In the genomic region with DNA sequence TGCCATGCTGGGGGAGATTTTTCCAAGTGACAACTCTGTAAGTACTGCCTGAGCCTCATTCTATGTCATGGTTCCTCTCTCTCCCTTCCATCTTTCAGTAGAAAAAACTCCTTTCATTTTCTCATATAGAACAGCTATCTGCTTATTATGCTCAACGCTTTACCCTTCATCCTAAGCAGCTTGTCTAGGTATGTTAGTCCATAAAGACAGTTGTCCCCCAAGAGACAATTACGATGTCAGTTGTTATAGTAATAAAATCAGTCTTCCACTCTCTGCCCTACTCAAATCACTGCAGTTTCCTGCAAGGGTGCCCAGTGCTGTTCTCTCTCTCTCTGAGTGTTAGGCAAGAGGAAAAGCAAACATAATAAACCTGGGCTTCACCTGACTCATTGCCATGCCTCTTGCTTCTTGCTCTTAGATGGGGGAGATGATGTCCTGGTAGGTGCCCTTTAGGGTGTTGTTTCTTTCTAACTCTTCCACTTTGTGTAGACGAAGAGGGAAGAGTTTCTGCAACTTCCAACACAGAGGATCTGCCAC, we compare ENCODE assay signal across 16 cellular contexts. TPM values are rescaled to one million over a fixed set of nuclear protein-coding genes. Genes with fewer than 3 reads are reported as not detected.
DNase-seq lines count a peak whose midpoint lies in the region; ATAC-seq and TF ChIP-seq lines count a peak whose summit lies in the region.
"Had no signal": no experiment of that assay in that cellular context is flagged by ENCODE, and none has a peak within 500 bp of the region (broad histone marks: within the 10 kb centered on the region; RNA-seq: fewer than 3 reads in every experiment).

No MANE protein-coding gene starts in this region.

- no peaks in the 10 kb centered on the region for H3K9me2 ChIP-seq in PC-3 (replicated peaks; ENCODE audit: low read length)

- TF ChIP-seq CTCF in DND-41 (IDR thresholded peaks at IDR 0.05; ENCODE audit: borderline replicate concordance, extremely low read depth, low read length, poor library complexity, severe bottlenecking), result no peak
- TF ChIP-seq CTCF in PC-3 (conservative IDR thresholded peaks at IDR 0.05; ENCODE audit: low read depth, low read length), result no peak
- no peak for TF ChIP-seq CTCF in kidney epithelial cell (IDR thresholded peaks at IDR 0.05; ENCODE audit: insufficient read depth, low read length, poor library complexity, severe bottlenecking)
- no peak for TF ChIP-seq CTCF in prostate gland (IDR thresholded peaks at IDR 0.05)

- H3K4me1 ChIP-seq in DND-41 (ENCODE audit: insufficient read depth, low read length) (peaks cover 50% of the 10 kb centered on the region), PC-3 (ENCODE audit: insufficient read depth, low read length) (0 out of 2 replicates have a peak, but pooled peaks cover 3% of the 10 kb centered on the region), prostate gland (replicated peaks) (no peaks in the 10 kb centered on the region)

- TF ChIP-seq POLR2A in prostate gland (IDR thresholded peaks at IDR 0.05), result no peak

- POLR2A ChIA-PET in PC-3 (lab: Charles Lee; ENCODE audit: unreplicated experiment), result no interaction called here

- H3K27ac ChIP-seq in DND-41 (ENCODE audit: low read length) (peak overlapping the region; percentile 76), PC-3 (ENCODE audit: low read length) (no peak overlapping the region), prostate gland (no peak overlapping the region)

- H3K36me3 ChIP-seq in DND-41 (ENCODE audit: insufficient read depth, low read length), result no peaks in the 10 kb centered on the region
- H3K36me3 ChIP-seq in PC-3 (ENCODE audit: low read depth, low read length), result no peaks in the 10 kb centered on the region
- no peaks in the 10 kb centered on the region for H3K36me3 ChIP-seq in kidney epithelial cell (ENCODE audit: control insufficient read depth, insufficient read depth, low read length)
- H3K36me3 ChIP-seq in prostate gland, result no peaks in the 10 kb centered on the region

- no peaks in the 10 kb centered on the region for H3K27me3 ChIP-seq in DND-41 (ENCODE audit: insufficient read depth, low read length, poor library complexity)
- no peaks in the 10 kb centered on the region for H3K27me3 ChIP-seq in PC-3 (ENCODE audit: low read length)
- no peaks in the 10 kb centered on the region for H3K27me3 ChIP-seq in kidney epithelial cell (ENCODE audit: control insufficient read depth, insufficient read depth, low read length)
- H3K27me3 ChIP-seq in prostate gland (replicated peaks; ENCODE audit: insufficient read depth), result no peaks in the 10 kb centered on the region

- H3K9me3 ChIP-seq in DND-41 (ENCODE audit: insufficient read depth, low read length, severe bottlenecking) (no peaks in the 10 kb centered on the region), PC-3 (ENCODE audit: low read length) (no peaks in the 10 kb centered on the region), prostate gland (no peaks in the 10 kb centered on the region)

- H2AFZ ChIP-seq in DND-41 (ENCODE audit: low read depth, low read length) (no peak overlapping the region), PC-3 (ENCODE audit: low read length) (no peak overlapping the region)

- WGBS in prostate gland, result 34% methylated on average over 3 of the region's 3 CpGs

- DNase-seq in DND-41 (no peak), PC-3 (peak; percentile 35), kidney epithelial cell (ENCODE audit: low read depth) (peak; percentile 29), prostate gland (ENCODE audit: low spot score) (peak; percentile 10), left cardiac atrium (no peak)
- no peak for DNase-seq in stimulated activated CD4-positive, alpha-beta T cell treated with anti-CD3 and anti-CD28 coated beads, Interleukin-4, amount 100 ng/mL, for 24 hours
- DNase-seq: H9, Kasumi-1, NCI-H1436, NCI-H2029 treated with DMSO at 0.1 percent for 48 hours, NCI-H526, SHP77 had no signal

- BruUV-seq in PC-3 (replicated peaks; lab: Mats Ljungman, UMichigan), result no TSS peak

- CTCF ChIA-PET in PC-3 (lab: Charles Lee), result no interaction called here

- H4K20me1 ChIP-seq in DND-41 (ENCODE audit: insufficient read depth, low read length) (no peaks in the 10 kb centered on the region), PC-3 (ENCODE audit: low read length) (no peaks in the 10 kb centered on the region)

- no peak overlapping the region for H3K9ac ChIP-seq in DND-41 (ENCODE audit: low read depth, low read length)
- no peak overlapping the region for H3K9ac ChIP-seq in PC-3 (ENCODE audit: low read length)

- H3K4me2 ChIP-seq in DND-41 (ENCODE audit: insufficient read depth, low read length), result no peak overlapping the region
- H3K4me2 ChIP-seq in PC-3 (ENCODE audit: low read length), result no peak overlapping the region

- H3K79me2 ChIP-seq in DND-41 (ENCODE audit: insufficient read depth, low read length) (no peaks in the 10 kb centered on the region), PC-3 (ENCODE audit: low read length) (no peaks in the 10 kb centered on the region)

- intact Hi-C loops in PC-3 (cut with micrococcal nuclease) (no loop called here), prostate gland (cut with DNase I) (no loop called here), left cardiac atrium (cut with DNase I) (no loop called here)

- ATAC-seq in DND-41 (ENCODE audit: insufficient read depth, low read depth) (no peak), PC-3 (no peak), HG03442 (IDR thresholded peaks at IDR 0.05; ENCODE audit: unreplicated experiment) (no peak), left cardiac atrium (no peak)
- ATAC-seq: GM12878, Panc1 had no signal

- no peak overlapping the region for H3K4me3 ChIP-seq in DND-41 (ENCODE audit: low read depth in 1 of 2, low read length in 2 of 2)
- no peak overlapping the region for H3K4me3 ChIP-seq in PC-3 (ENCODE audit: low read length)
- no peak overlapping the region for H3K4me3 ChIP-seq in kidney epithelial cell (ENCODE audit: low read depth, low read length)
- no peak overlapping the region for H3K4me3 ChIP-seq in prostate gland
- H3K4me3 ChIP-seq: GM12878 had no signal

- no peaks in the 10 kb centered on the region for H3F3A ChIP-seq in PC-3 (ENCODE audit: low read length, unreplicated experiment)

RNA-seq across cellular contexts. Expression of a gene that starts 59.4 kb away (rescaled TPM):
- total RNA-seq in PC-3 (2014; rRNA removed) (not detected in 2 replicates), kidney epithelial cell (6.9 and 7.1 TPM in 2 replicates), prostate gland (1 to 10 TPM in 1 of 2 donors, under 1 TPM in 1; 0.36 to 1.9 TPM), left cardiac atrium (under 1 TPM; 0.35 to 0.89 TPM)
- total RNA-seq: G401, GM12878 had no signal

Comparison
In these comparisons a context has a peak if more than half of its experiments do, and no peak if none do; other contexts are left out.
1. DNase-seq: peak in PC-3 (single experiment), kidney epithelial cell (single experiment) and prostate gland (single experiment); none in DND-41 (single experiment), stimulated activated CD4-positive, alpha-beta T cell treated with anti-CD3 and anti-CD28 coated beads, Interleukin-4, amount 100 ng/mL, for 24 hours (single experiment) and left cardiac atrium (single experiment).